ENCODE assay signal across 10 cellular contexts in genomic region chr2:127100261-127101047, GRCh38. TPM values are rescaled to one million over a fixed set of nuclear protein-coding genes. Genes with fewer than 3 reads are reported as not detected.
DNase-seq lines count a peak whose midpoint lies in the region; ATAC-seq and TF ChIP-seq lines count a peak whose summit lies in the region.
"Had no signal": no experiment of that assay in that cellular context is flagged by ENCODE, and none has a peak within 500 bp of the region (broad histone marks: within the 10 kb centered on the region; RNA-seq: fewer than 3 reads in every experiment).

No MANE protein-coding gene starts in this region.

- POLR2A ChIA-PET in Caco-2 (lab: Charles Lee): interaction anchor here (0.6 to 1.8 kb wide), 2 partner anchors 15 kb away, joined by 6 to 10 read pairs; no protein-coding TSS in a partner anchor

- peaks cover 67% of the 10 kb centered on the region for H3K4me1 Mint-ChIP-seq in Caco-2 (ENCODE audit: low read depth, unreplicated experiment)

- TF ChIP-seq CTCF in Caco-2 (IDR thresholded peaks at IDR 0.05; ENCODE audit: insufficient read depth in 1 of 2, low read depth in 1 of 2, low read length in 1 of 2, severe bottlenecking in 1 of 2, unreplicated experiment in 1 of 2): peak in 1 of 2 experiments; percentile 7

- H3K4me3 Mint-ChIP-seq in Caco-2 (ENCODE audit: unreplicated experiment): peak overlapping the region; percentile 68

- no peaks in the 10 kb centered on the region for H3K27me3 Mint-ChIP-seq in Caco-2 (ENCODE audit: insufficient read depth, unreplicated experiment)

- H3K4me1 ChIP-seq in Caco-2 (peaks cover 85% of the 10 kb centered on the region), trophoblast cell (ENCODE audit: control insufficient read depth in 1 of 2, insufficient read depth in 2 of 2, low read length in 2 of 2) (peaks cover 14 to 17% of the 10 kb centered on the region in 2 experiments)

- no peak overlapping the region for H3K4me2 ChIP-seq in trophoblast cell (ENCODE audit: low read length)

- no peak overlapping the region for H2AK5ac ChIP-seq in trophoblast cell (ENCODE audit: low read length)

- H2AFZ ChIP-seq in trophoblast cell (ENCODE audit: insufficient read depth, low read length, poor library complexity): no peak overlapping the region

- no peaks in the 10 kb centered on the region for H3K27me3 ChIP-seq in Caco-2 (replicated peaks; ENCODE audit: control insufficient read depth, insufficient read depth, low read length)
- H3K27me3 ChIP-seq in trophoblast cell (ENCODE audit: insufficient read depth, low read length): no peaks in the 10 kb centered on the region

- no peak overlapping the region for H3K27ac ChIP-seq in trophoblast cell (ENCODE audit: low read depth, low read length)

- no peak overlapping the region for H3K9ac ChIP-seq in trophoblast cell (ENCODE audit: low read length)

- H3K36me3 ChIP-seq in Caco-2 (ENCODE audit: control insufficient read depth, insufficient read depth, low read length) (peaks cover 7% of the 10 kb centered on the region), trophoblast cell (ENCODE audit: control insufficient read depth in 1 of 2, insufficient read depth in 2 of 2, low read length in 2 of 2) (no peaks in the 10 kb centered on the region)

- H2BK12ac ChIP-seq in trophoblast cell (ENCODE audit: low read length): no peak overlapping the region

- no peaks in the 10 kb centered on the region for H3K79me1 ChIP-seq in trophoblast cell (ENCODE audit: low read length)

- H3K4ac ChIP-seq in trophoblast cell (ENCODE audit: low read depth, low read length): no peak overlapping the region

- H3K18ac ChIP-seq in trophoblast cell (ENCODE audit: low read length): no peak overlapping the region

- no peak overlapping the region for H4K91ac ChIP-seq in trophoblast cell (ENCODE audit: low read depth, low read length)

- H3K9me3 Mint-ChIP-seq in Caco-2 (ENCODE audit: unreplicated experiment): no peaks in the 10 kb centered on the region

- ATAC-seq in esophagus mucosa (peak; percentile 6), GM19351 (IDR thresholded peaks at IDR 0.05; ENCODE audit: unreplicated experiment) (no peak)

- no peaks in the 10 kb centered on the region for H3K9me3 ChIP-seq in Caco-2
- H3K9me3 ChIP-seq in trophoblast cell (ENCODE audit: insufficient read depth, low read depth, low read length): no peaks in the 10 kb centered on the region

- H3K79me2 ChIP-seq in trophoblast cell (ENCODE audit: control insufficient read depth, insufficient read depth, low read length, poor library complexity): no peaks in the 10 kb centered on the region

- no peak overlapping the region for H4K12ac ChIP-seq in trophoblast cell (ENCODE audit: low read depth, low read length)

- no peak overlapping the region for H2BK5ac ChIP-seq in trophoblast cell (ENCODE audit: low read depth, low read length, poor library complexity)

- intact Hi-C loops in Caco-2 (cut with micrococcal nuclease; ENCODE audit: unreplicated experiment): loop anchor here (1.0 kb wide), 3 partner anchors 15 to 32 kb away; no protein-coding TSS in a partner anchor

- H3K14ac ChIP-seq in trophoblast cell (ENCODE audit: low read length): no peak overlapping the region

- peak; percentile 89 to 91 for DNase-seq in Caco-2
- peak; percentile 74 for DNase-seq in NCI-H2029 (lab: John Stamatoyannopoulos, UW)
- DNase-seq in trophoblast cell: peak; percentile 73 to 88
- DNase-seq in DMS79 treated with DMSO at 0.1 percent for 48 hours (lab: John Stamatoyannopoulos, UW): no peak
- no peak for DNase-seq in activated effector memory CD4-positive, alpha-beta T cell treated with Interleukin-2 at 50 U/mL for 16 hours
- no peak for DNase-seq in NCI-H2227 treated with DMSO at 0.1 percent for 48 hours (lab: John Stamatoyannopoulos, UW)
- DNase-seq: DND-41, NCI-H2081 treated with DMSO at 0.1 percent for 48 hours had no signal

- no peak overlapping the region for H4K8ac ChIP-seq in trophoblast cell (ENCODE audit: low read depth, low read length)

- no peak overlapping the region for H3K4me3 ChIP-seq in Caco-2 (ENCODE audit: low read depth, low read length)
- H3K4me3 ChIP-seq in trophoblast cell (ENCODE audit: low read depth, low read length): no peak overlapping the region

- CTCF ChIA-PET in Caco-2 (lab: Charles Lee): interaction anchor here (1.0 to 1.7 kb wide), 4 partner anchors 15 to 97 kb away, joined by 3 to 9 read pairs (median 5); no protein-coding TSS in a partner anchor

- peak overlapping the region; percentile 94 for H3K27ac Mint-ChIP-seq in Caco-2 (ENCODE audit: unreplicated experiment)

- no peak overlapping the region for H2BK120ac ChIP-seq in trophoblast cell (ENCODE audit: insufficient read depth, low read length, poor library complexity)

- no CpG with 5 or more reads among the region's 15 CpGs for WGBS in trophoblast cell (ENCODE audit: extremely low coverage, insufficient coverage, insufficient read length)

- BruUV-seq in Caco-2 (replicated peaks; lab: Mats Ljungman, UMichigan): no TSS peak

- peaks cover 47% of the 10 kb centered on the region for H3K36me3 Mint-ChIP-seq in Caco-2 (ENCODE audit: insufficient read depth, unreplicated experiment)

- no peak overlapping the region for H3K23ac ChIP-seq in trophoblast cell (ENCODE audit: low read length)

RNA-seq across cellular contexts. Expression of gene BIN1, which starts 6.5 kb away (rescaled TPM):
- 198 and 205 TPM in 2 replicates for total RNA-seq in Caco-2 (2022)
- total RNA-seq in esophagus mucosa: 4.5 TPM
- polyA plus RNA-seq in trophoblast cell (2013): 6.7 and 7.6 TPM in 2 replicates

Comparison
In these comparisons a context has a peak if more than half of its experiments do, and no peak if none do; other contexts are left out.
1. DNase-seq: peak in Caco-2 (2 of 2), NCI-H2029 (single experiment) and trophoblast cell (2 of 2); none in DMS79 treated with DMSO at 0.1 percent for 48 hours (single experiment), activated effector memory CD4-positive, alpha-beta T cell treated with Interleukin-2 at 50 U/mL for 16 hours (single experiment) and NCI-H2227 treated with DMSO at 0.1 percent for 48 hours (single experiment).
2. RNA of gene BIN1, which starts 6.5 kb away (total RNA-seq): 198 to 205 TPM in Caco-2; 4.5 TPM in esophagus mucosa (single experiment); every median in the first group is over 10 times any median in the second.